Comparison of ENCODE assay signal across 13 cellular contexts in the genomic region with DNA sequence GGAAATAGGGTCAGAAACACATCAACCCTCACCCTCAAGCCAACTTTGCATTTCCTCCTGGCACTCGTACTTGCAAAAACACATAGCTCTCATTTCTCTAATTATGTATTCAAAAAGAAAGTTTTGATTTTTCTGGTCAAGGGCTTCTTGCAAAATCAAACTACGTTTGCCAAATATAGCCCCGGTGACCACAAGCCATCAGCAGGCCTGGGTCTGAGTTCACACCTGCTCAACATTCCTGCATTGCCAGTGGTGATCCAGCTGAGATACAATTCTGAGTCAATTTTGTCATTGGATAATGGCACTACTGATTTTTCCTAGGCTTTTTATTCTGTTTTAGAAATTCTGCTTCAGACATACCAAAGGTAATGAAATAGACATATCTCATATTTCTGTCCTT. TPM values are rescaled to one million over a fixed set of nuclear protein-coding genes. Genes with fewer than 3 reads are reported as not detected.
DNase-seq lines count a peak whose midpoint lies in the region; ATAC-seq, FAIRE-seq and TF ChIP-seq lines count a peak whose summit lies in the region.
"Had no signal": no experiment of that assay in that cellular context is flagged by ENCODE, and none has a peak within 500 bp of the region (broad histone marks: within the 10 kb centered on the region; RNA-seq: fewer than 3 reads in every experiment).

No MANE protein-coding gene starts in this region.

- no peak overlapping the region for H2BK5ac ChIP-seq in H1 (ENCODE audit: low read depth, low read length)

- H3K27ac ChIP-seq in Panc1 (ENCODE audit: low read length) = 0 out of 2 replicates have a peak overlapping the region, but pooled peaks have one; percentile 17
- no peak overlapping the region for H3K27ac ChIP-seq in H1 (ENCODE audit: low read depth, low read length)
- peak overlapping the region; percentile 30 to 71 (median 56) for H3K27ac ChIP-seq in pancreas
- H3K27ac ChIP-seq: BLaER1 treated with 17β-estradiol and CSF1 and Interleukin-3, amounts not matched to agents 10 nM and 100 nM had no signal

- H3K9me3 ChIP-seq in Panc1 (ENCODE audit: control insufficient read depth, insufficient read depth, low read depth, low read length) = no peaks in the 10 kb centered on the region
- no peaks in the 10 kb centered on the region for H3K9me3 ChIP-seq in H1 (ENCODE audit: insufficient read depth in 2 of 2, low read depth in 1 of 2, low read length in 1 of 2)
- no peaks in the 10 kb centered on the region for H3K9me3 ChIP-seq in pancreas
- H3K9me3 ChIP-seq: BLaER1 treated with 17β-estradiol and CSF1 and Interleukin-3, amounts not matched to agents 10 nM and 100 nM had no signal

- intact Hi-C loops in Panc1 (cut with micrococcal nuclease; ENCODE audit: unreplicated experiment) = no loop called here
- intact Hi-C loops in pancreas (cut with DNase I) = no loop called here

- no peak overlapping the region for H3K56ac ChIP-seq in H1 (replicated peaks; ENCODE audit: insufficient read length, low read depth, low read length)

- TF ChIP-seq CTCF in Panc1 (IDR thresholded peaks at IDR 0.05) (no peak), H1 (IDR thresholded peaks at IDR 0.05; ENCODE audit: control extremely low read depth in 1 of 3, insufficient read depth in 1 of 3, low read depth in 1 of 3, low read length in 3 of 3) (no peak), pancreas (IDR thresholded peaks at IDR 0.05) (no peak)

- no peaks in the 10 kb centered on the region for H4K20me1 ChIP-seq in H1 (replicated peaks in 1 of 2; ENCODE audit: control insufficient read depth in 1 of 2, insufficient read depth in 2 of 2, low read length in 2 of 2)
- H4K20me1 ChIP-seq: BLaER1 treated with 17β-estradiol and CSF1 and Interleukin-3, amounts not matched to agents 10 nM and 100 nM had no signal

- ATAC-seq in Panc1 (no peak), pancreas (peak in 1 of 4 donors; percentile 7), HG03280 (IDR thresholded peaks at IDR 0.05; ENCODE audit: unreplicated experiment) (no peak)
- no peak for ATAC-seq in activated T-cell treated with anti-CD3 and anti-CD28 coated beads, Interleukin-2, amount 50 U/mL, for 4 hours

- no peak overlapping the region for H3K23ac ChIP-seq in H1 (ENCODE audit: insufficient read length)

- no peaks in the 10 kb centered on the region for H3K9me3 Mint-ChIP-seq in activated T-cell treated with anti-CD3 and anti-CD28 coated beads, Interleukin-2, amount 50 U/mL, for 4 hours
- H3K9me3 Mint-ChIP-seq: H9 had no signal

- no peak overlapping the region for H2BK20ac ChIP-seq in H1 (ENCODE audit: low read length)

- no peak for DNase-seq in Panc1 (ENCODE audit: low read depth, low spot score)
- DNase-seq in H1 (ENCODE audit: low read depth in 1 of 2, low spot score in 2 of 2) = no peak
- DNase-seq in pancreas = no peak
- DNase-seq in NCI-H1694 treated with DMSO at 0.1 percent for 48 hours (lab: John Stamatoyannopoulos, UW) = no peak
- no peak for DNase-seq in NOMO-1 treated with dmso at 0.1 percent for 144 hours (lab: John Stamatoyannopoulos, UW; ENCODE audit: unreplicated experiment)
- DNase-seq in activated T-cell treated with anti-CD3 and anti-CD28 coated beads, Interleukin-2, amount 50 U/mL, for 4 hours = no peak
- DNase-seq: GF-D8, H9, KG1, NCI-H2171 treated with DMSO at 0.1 percent for 48 hours, SHP77 treated with DMSO at 0.1 percent for 48 hours had no signal

- no peak for FAIRE-seq in H1 (lab: Jason Lieb, UNC)
- FAIRE-seq in pancreas (lab: Jason Lieb, UNC) = no peak

- no peak overlapping the region for H3K14ac ChIP-seq in H1 (ENCODE audit: insufficient read length)

- no peaks in the 10 kb centered on the region for H3K36me3 ChIP-seq in Panc1 (ENCODE audit: control insufficient read depth, insufficient read depth, low read length)
- H3K36me3 ChIP-seq in H1 (ENCODE audit: control insufficient read depth in 2 of 4, insufficient read depth in 4 of 4, low read length in 3 of 4) = no peaks in the 10 kb centered on the region
- H3K36me3 ChIP-seq in pancreas = no peaks in the 10 kb centered on the region
- H3K36me3 ChIP-seq: BLaER1 treated with 17β-estradiol and CSF1 and Interleukin-3, amounts not matched to agents 10 nM and 100 nM had no signal

- peaks cover 39% of the 10 kb centered on the region for H3K27me3 Mint-ChIP-seq in activated T-cell treated with anti-CD3 and anti-CD28 coated beads, Interleukin-2, amount 50 U/mL, for 4 hours (ENCODE audit: low read depth)

- H4K91ac ChIP-seq in H1 (replicated peaks; ENCODE audit: insufficient read length, low read length) = no peak overlapping the region

- in situ Hi-C loops in Panc1 (cut with HindIII; ENCODE audit: low pct_unique_long_range_greater_than_20kb, low sequenced_read_pairs) = no loop called here

- no peak overlapping the region for H2BK120ac ChIP-seq in H1 (replicated peaks; ENCODE audit: low read depth, low read length)

- no peak overlapping the region for H3K4me3 Mint-ChIP-seq in activated T-cell treated with anti-CD3 and anti-CD28 coated beads, Interleukin-2, amount 50 U/mL, for 4 hours
- H3K4me3 Mint-ChIP-seq: H9 had no signal

- 78% methylated on average over 3 of the region's 3 CpGs; no CpG with 5 or more reads in 1 of the 2 experiments for WGBS in H1 (ENCODE audit: extremely low coverage in 1 of 2, insufficient coverage in 1 of 2, insufficient read length in 1 of 2, insufficient replicate concordance in 2 of 2, low coverage in 1 of 2, low lambda C conversion rate in 2 of 2, missing lambda C conversion rate in 1 of 2), 2 experiments
- WGBS in pancreas, 2 donors = 44 to 51% methylated on average over 3 of the region's 3 CpGs

- H2BK15ac ChIP-seq in H1 (ENCODE audit: low read length) = no peak overlapping the region

- POLR2A ChIA-PET in Panc1 (lab: Charles Lee) = interaction anchor here (1.6 kb wide), 1 partner anchor 11 kb away, joined by 18 read pairs; a partner anchor contains a TSS
- POLR2A ChIA-PET in H1 (lab: Charles Lee; ENCODE audit: partially characterized antibody) = no interaction called here

- H2BK12ac ChIP-seq in H1 (ENCODE audit: low read depth, low read length) = peak overlapping the region; percentile 42; the same call in 1 of the 2 replicates

- no peak overlapping the region for H2AFZ ChIP-seq in H1 (ENCODE audit: low read length)

- TF ChIP-seq EP300 in H1 (IDR thresholded peaks at IDR 0.05; ENCODE audit: borderline replicate concordance in 1 of 2, low read depth in 2 of 2, low read length in 2 of 2) = no peak

- no peaks in the 10 kb centered on the region for H3K23me2 ChIP-seq in H1 (ENCODE audit: low read depth, low read length)

- H3K4me2 ChIP-seq in H1 (ENCODE audit: insufficient read depth in 1 of 2, low read depth in 2 of 2, low read length in 2 of 2) = peak overlapping the region in 1 of 2 experiments; percentile 18; a peak in 1 of 4 replicates
- H3K4me2 ChIP-seq: BLaER1 treated with 17β-estradiol and CSF1 and Interleukin-3, amounts not matched to agents 10 nM and 100 nM had no signal

- no peak overlapping the region for H3K4me3 ChIP-seq in Panc1 (ENCODE audit: low read depth in 2 of 2, low read length in 2 of 2)
- H3K4me3 ChIP-seq in H1 (ENCODE audit: extremely low read depth in 1 of 4, insufficient read depth in 2 of 4, low read depth in 3 of 4, low read length in 4 of 4) = no peak overlapping the region
- no peak overlapping the region for H3K4me3 ChIP-seq in pancreas
- H3K4me3 ChIP-seq: BLaER1 treated with 17β-estradiol and CSF1 and Interleukin-3, amounts not matched to agents 10 nM and 100 nM had no signal

- H4K8ac ChIP-seq in H1 (ENCODE audit: extremely low read depth, insufficient read depth, low read length) = no peak overlapping the region

- peaks cover 10% of the 10 kb centered on the region for H3K4me1 ChIP-seq in Panc1 (ENCODE audit: control insufficient read depth, insufficient read depth, low read length)
- peaks cover 0 to 3% (median under 1%) of the 10 kb centered on the region in 4 experiments; a peak in 3 of 7 replicates for H3K4me1 ChIP-seq in H1 (replicated peaks in 1 of 4; ENCODE audit: control insufficient read depth in 3 of 4, insufficient read depth in 4 of 4, low read length in 3 of 4)
- no peaks in the 10 kb centered on the region for H3K4me1 ChIP-seq in pancreas

- no TSS peak for BruUV-seq in Panc1 (replicated peaks; lab: Mats Ljungman, UMichigan)

- H2AK5ac ChIP-seq in H1 (ENCODE audit: low read depth, low read length) = no peak overlapping the region

- no peaks in the 10 kb centered on the region for H3K36me3 Mint-ChIP-seq in activated T-cell treated with anti-CD3 and anti-CD28 coated beads, Interleukin-2, amount 50 U/mL, for 4 hours (ENCODE audit: insufficient read depth)

- TF ChIP-seq RAD21 in H1 (IDR thresholded peaks at IDR 0.05 in 1 of 2, conservative IDR thresholded peaks at IDR 0.05 in 1 of 2; ENCODE audit: low read depth in 2 of 2, low read length in 2 of 2) = no peak

- no peak overlapping the region for H4K5ac ChIP-seq in H1 (ENCODE audit: insufficient read length, low read depth, low read length)

- H3K18ac ChIP-seq in H1 (ENCODE audit: extremely low read depth, low read length) = no peak overlapping the region

- H3K79me2 ChIP-seq in H1 (ENCODE audit: control insufficient read depth in 1 of 2, insufficient read depth in 2 of 2, low read length in 2 of 2) = no peaks in the 10 kb centered on the region

- H3K4ac ChIP-seq in H1 (replicated peaks; ENCODE audit: insufficient read length, low read depth, low read length) = no peak overlapping the region

- no peak for TF ChIP-seq POLR2A in H1 (IDR thresholded peaks at IDR 0.05; ENCODE audit: control extremely low read depth in 1 of 2, low read depth in 2 of 2, low read length in 2 of 2)

- no peak overlapping the region; a peak in 1 of 7 replicates for H3K9ac ChIP-seq in H1 (replicated peaks in 1 of 4; ENCODE audit: extremely low read depth in 1 of 4, low read depth in 3 of 4, low read length in 3 of 4)
- H3K9ac ChIP-seq: BLaER1 treated with 17β-estradiol and CSF1 and Interleukin-3, amounts not matched to agents 10 nM and 100 nM had no signal

- no peaks in the 10 kb centered on the region for H3K27me3 ChIP-seq in Panc1 (ENCODE audit: control insufficient read depth, insufficient read depth, low read length)
- peaks cover 0 to 2% (median 0%) of the 10 kb centered on the region in 4 experiments; a peak in 1 of 7 replicates for H3K27me3 ChIP-seq in H1 (replicated peaks in 1 of 4; ENCODE audit: control insufficient read depth in 3 of 4, extremely low read depth in 1 of 4, insufficient read depth in 3 of 4, low read length in 3 of 4)
- H3K27me3 ChIP-seq in pancreas = no peaks in the 10 kb centered on the region

- CTCF ChIA-PET in Panc1 (lab: Charles Lee) (no interaction called here), H1 (lab: Charles Lee; ENCODE audit: partially characterized antibody) (interaction anchor here (0.5 to 2.2 kb wide), 9 partner anchors 10 to 1165 kb away, joined by 3 to 10 read pairs (median 4); no protein-coding TSS in a partner anchor)

- no peaks in the 10 kb centered on the region for H3K79me1 ChIP-seq in H1 (ENCODE audit: low read depth, low read length)

- H3K4me1 Mint-ChIP-seq in activated T-cell treated with anti-CD3 and anti-CD28 coated beads, Interleukin-2, amount 50 U/mL, for 4 hours (ENCODE audit: low read depth) = no peaks in the 10 kb centered on the region

RNA-seq across cellular contexts. Expression of a gene that starts 10.7 kb away (rescaled TPM):
- total RNA-seq in Panc1 (2021; ENCODE audit: unreplicated experiment) (147 TPM), pancreas (10 to 100 TPM in 4 of 6 donors, 1 to 10 TPM in 2; 6.8 to 29.4 (median 10.9) TPM)
- 88.0 TPM for polyA plus RNA-seq in Panc1 (2012; ENCODE audit: insufficient read length)
- 1.6 and 3.4 TPM in 2 replicates for total RNA-seq in H1 (2021; fragmentation: NEBNext Ultra II Directional; extraction: Animal tissue kit (Norgen Biotek cat#: 25700))
- polyA plus RNA-seq in H1 (2011; rRNA removed) (0.58 and 1.1 TPM in 2 replicates), pancreas (10 to 100 TPM in 1 of 2 donors, 1 to 10 TPM in 1; 3.8 to 12.1 TPM)
- 0.49 TPM for polyA plus RNA-seq in H1 (2011; cell fraction: cytosol; rRNA removed)
- polyA plus RNA-seq in H1 (2011; cell fraction: nucleus; rRNA removed) = 2.5 TPM
- 0.73 to 2.2 TPM (median 0.84 TPM) in 4 replicates for polyA plus RNA-seq in H1 (2012, experiment 1 of 2)
- 0.09 TPM for polyA plus RNA-seq in H1 (2012, experiment 2 of 2)
- polyA plus RNA-seq in H1 (2013, experiment 1 of 2) = 5.3 TPM
- polyA plus RNA-seq in H1 (2013, experiment 2 of 2) = 5.5 TPM
- 0.79 and 1.1 TPM in 2 replicates for polyA minus RNA-seq in H1 (2011; rRNA and poly(A)+ RNA removed)
- polyA minus RNA-seq in H1 (2011; cell fraction: cytosol; rRNA and poly(A)+ RNA removed) = 0.37 TPM
- 0.20 TPM for polyA minus RNA-seq in H1 (2011; cell fraction: nucleus; rRNA and poly(A)+ RNA removed)
- under 1 TPM in 2 of 3 donors, not detected in 1; 0.05 to 0.28 TPM for total RNA-seq in activated T-cell treated with anti-CD3 and anti-CD28 coated beads, Interleukin-2, amount 50 U/mL, for 4 hours

RNA-seq across cellular contexts. Expression of a gene that starts 59.8 kb away (rescaled TPM):
- total RNA-seq in Panc1 (2021; ENCODE audit: unreplicated experiment) (23.4 TPM), pancreas (10 to 100 TPM in 1 of 6 donors, 1 to 10 TPM in 5; 3.7 to 11.9 (median 5.8) TPM)
- polyA plus RNA-seq in Panc1 (2012; ENCODE audit: insufficient read length) = 16.7 TPM
- total RNA-seq in H1 (2021; fragmentation: NEBNext Ultra II Directional; extraction: Animal tissue kit (Norgen Biotek cat#: 25700)) = 0.86 and 0.98 TPM in 2 replicates
- polyA plus RNA-seq in H1 (2011; rRNA removed) (1.8 and 2.9 TPM in 2 replicates), pancreas (1 to 10 TPM in 1 of 2 donors, under 1 TPM in 1; 0.61 to 2.1 TPM)
- polyA plus RNA-seq in H1 (2011; cell fraction: cytosol; rRNA removed) = 0.50 TPM
- polyA plus RNA-seq in H1 (2011; cell fraction: nucleus; rRNA removed) = 1.9 TPM
- polyA plus RNA-seq in H1 (2012, experiment 1 of 2) = 0.65 to 1.0 TPM (median 0.81 TPM) in 4 replicates
- 0.04 TPM for polyA plus RNA-seq in H1 (2012, experiment 2 of 2)
- 1.3 TPM for polyA plus RNA-seq in H1 (2013, experiment 1 of 2)
- polyA plus RNA-seq in H1 (2013, experiment 2 of 2) = 0.66 TPM
- 0.47 and 2.3 TPM in 2 replicates for polyA minus RNA-seq in H1 (2011; rRNA and poly(A)+ RNA removed)
- polyA minus RNA-seq in H1 (2011; cell fraction: cytosol; rRNA and poly(A)+ RNA removed) = 3.0 TPM
- 0.80 TPM for polyA minus RNA-seq in H1 (2011; cell fraction: nucleus; rRNA and poly(A)+ RNA removed)
- not detected for total RNA-seq in activated T-cell treated with anti-CD3 and anti-CD28 coated beads, Interleukin-2, amount 50 U/mL, for 4 hours
